In the genomic region with DNA sequence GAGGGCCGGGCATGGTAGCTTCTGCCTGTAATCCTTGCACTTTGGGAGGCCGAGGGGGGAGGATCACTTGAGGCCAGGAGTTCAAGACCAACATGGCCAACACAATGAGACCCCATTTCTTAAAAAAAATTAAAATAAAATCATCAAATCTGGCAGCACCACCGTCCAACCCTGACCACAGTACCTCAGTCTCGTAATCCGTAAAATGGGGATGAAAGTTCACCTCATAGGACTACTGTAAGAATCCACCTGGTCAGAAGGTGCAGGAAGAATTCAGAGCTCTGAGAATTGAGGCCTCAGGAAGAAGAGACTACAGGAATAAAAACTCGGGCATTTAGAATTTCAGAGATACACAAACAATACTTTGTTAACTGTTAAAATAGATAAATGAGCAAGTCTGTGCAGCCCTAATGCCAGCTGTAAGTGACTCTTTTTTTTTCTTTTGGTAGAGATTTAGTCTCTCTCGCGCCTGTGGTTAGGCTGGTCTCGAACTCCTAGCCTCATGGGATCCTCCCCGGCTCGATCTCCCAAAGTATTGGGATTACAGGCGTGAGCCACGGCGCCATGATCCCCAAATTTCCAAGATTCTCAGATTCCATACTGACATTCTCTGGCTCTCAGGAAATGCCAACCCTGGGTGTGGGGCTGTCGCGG, we compare ENCODE assay signal across 1 cellular context.
A peak's percentile ranks its signal among the peaks of the same experiment; 100 is the strongest.
TF ChIP-seq lines count a peak whose summit lies in the region.

No MANE protein-coding gene starts in this region.

TF ChIP-seq in GM23338, 12 proteins besides CTCF, POLR2A, EP300 and RAD21:
- TF ChIP-seq CREB1 (CRISPR knock-in tag; IDR thresholded peaks at IDR 0.05; ENCODE audit: low read depth): 0 out of 2 replicates have a peak, but pooled peaks have one; percentile 15
- TF ChIP-seq, protein P1, sequence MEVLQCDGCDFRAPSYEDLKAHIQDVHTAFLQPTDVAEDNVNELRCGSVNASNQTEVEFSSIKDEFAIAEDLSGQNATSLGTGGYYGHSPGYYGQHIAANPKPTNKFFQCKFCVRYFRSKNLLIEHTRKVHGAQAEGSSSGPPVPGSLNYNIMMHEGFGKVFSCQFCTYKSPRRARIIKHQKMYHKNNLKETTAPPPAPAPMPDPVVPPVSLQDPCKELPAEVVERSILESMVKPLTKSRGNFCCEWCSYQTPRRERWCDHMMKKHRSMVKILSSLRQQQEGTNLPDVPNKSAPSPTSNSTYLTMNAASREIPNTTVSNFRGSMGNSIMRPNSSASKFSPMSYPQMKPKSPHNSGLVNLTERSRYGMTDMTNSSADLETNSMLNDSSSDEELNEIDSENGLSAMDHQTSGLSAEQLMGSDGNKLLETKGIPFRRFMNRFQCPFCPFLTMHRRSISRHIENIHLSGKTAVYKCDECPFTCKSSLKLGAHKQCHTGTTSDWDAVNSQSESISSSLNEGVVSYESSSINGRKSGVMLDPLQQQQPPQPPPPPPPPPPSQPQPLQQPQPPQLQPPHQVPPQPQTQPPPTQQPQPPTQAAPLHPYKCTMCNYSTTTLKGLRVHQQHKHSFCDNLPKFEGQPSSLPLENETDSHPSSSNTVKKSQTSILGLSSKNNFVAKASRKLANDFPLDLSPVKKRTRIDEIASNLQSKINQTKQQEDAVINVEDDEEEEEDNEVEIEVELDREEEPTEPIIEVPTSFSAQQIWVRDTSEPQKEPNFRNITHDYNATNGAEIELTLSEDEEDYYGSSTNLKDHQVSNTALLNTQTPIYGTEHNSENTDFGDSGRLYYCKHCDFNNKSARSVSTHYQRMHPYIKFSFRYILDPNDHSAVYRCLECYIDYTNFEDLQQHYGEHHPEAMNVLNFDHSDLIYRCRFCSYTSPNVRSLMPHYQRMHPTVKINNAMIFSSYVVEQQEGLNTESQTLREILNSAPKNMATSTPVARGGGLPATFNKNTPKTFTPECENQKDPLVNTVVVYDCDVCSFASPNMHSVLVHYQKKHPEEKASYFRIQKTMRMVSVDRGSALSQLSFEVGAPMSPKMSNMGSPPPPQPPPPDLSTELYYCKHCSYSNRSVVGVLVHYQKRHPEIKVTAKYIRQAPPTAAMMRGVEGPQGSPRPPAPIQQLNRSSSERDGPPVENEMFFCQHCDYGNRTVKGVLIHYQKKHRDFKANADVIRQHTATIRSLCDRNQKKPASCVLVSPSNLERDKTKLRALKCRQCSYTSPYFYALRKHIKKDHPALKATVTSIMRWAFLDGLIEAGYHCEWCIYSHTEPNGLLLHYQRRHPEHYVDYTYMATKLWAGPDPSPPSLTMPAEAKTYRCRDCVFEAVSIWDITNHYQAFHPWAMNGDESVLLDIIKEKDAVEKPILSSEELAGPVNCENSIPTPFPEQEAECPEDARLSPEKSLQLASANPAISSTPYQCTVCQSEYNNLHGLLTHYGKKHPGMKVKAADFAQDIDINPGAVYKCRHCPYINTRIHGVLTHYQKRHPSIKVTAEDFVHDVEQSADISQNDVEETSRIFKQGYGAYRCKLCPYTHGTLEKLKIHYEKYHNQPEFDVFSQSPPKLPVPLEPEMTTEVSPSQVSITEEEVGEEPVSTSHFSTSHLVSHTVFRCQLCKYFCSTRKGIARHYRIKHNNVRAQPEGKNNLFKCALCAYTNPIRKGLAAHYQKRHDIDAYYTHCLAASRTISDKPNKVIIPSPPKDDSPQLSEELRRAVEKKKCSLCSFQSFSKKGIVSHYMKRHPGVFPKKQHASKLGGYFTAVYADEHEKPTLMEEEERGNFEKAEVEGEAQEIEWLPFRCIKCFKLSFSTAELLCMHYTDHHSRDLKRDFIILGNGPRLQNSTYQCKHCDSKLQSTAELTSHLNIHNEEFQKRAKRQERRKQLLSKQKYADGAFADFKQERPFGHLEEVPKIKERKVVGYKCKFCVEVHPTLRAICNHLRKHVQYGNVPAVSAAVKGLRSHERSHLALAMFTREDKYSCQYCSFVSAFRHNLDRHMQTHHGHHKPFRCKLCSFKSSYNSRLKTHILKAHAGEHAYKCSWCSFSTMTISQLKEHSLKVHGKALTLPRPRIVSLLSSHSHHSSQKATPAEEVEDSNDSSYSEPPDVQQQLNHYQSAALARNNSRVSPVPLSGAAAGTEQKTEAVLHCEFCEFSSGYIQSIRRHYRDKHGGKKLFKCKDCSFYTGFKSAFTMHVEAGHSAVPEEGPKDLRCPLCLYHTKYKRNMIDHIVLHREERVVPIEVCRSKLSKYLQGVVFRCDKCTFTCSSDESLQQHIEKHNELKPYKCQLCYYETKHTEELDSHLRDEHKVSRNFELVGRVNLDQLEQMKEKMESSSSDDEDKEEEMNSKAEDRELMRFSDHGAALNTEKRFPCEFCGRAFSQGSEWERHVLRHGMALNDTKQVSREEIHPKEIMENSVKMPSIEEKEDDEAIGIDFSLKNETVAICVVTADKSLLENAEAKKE (CRISPR knock-in tag; IDR thresholded peaks at IDR 0.05): no peak
TF ChIP-seq in GM23338: peak in this region for 1.
